9 cellular contexts compared by ENCODE assay signal in the genomic region with DNA sequence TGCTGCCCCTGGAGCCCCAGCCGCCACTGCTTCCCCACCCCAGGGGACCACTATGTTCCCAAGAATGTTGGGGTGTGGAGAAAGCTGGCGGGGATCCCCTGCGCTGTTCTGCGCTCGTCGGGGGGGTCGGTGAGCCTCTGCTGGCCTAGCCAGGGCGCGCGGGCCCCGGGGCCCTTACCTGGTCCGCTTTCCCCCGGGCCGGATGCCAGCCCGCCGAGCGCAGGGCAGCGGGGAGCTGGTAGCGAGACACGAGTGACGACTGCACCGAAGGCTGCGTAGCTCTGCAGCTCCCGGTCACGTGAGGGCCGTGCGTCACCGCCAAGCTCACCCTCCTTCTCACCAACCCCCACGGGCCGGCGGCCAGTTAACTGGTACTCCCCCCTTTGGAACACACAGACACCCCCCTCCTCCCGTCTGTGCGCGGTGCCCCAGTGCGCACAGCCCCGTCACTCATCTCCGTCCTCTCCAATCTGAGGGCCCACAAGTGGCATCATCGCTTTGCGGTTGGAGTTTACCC. TPM values are rescaled to one million over a fixed set of nuclear protein-coding genes. Genes with fewer than 3 reads are reported as not detected.
A peak's percentile ranks its signal among the peaks of the same experiment; 100 is the strongest.
DNase-seq lines count a peak whose midpoint lies in the region; ATAC-seq and TF ChIP-seq lines count a peak whose summit lies in the region.
"Had no signal": no experiment of that assay in that cellular context is flagged by ENCODE, and none has a peak within 500 bp of the region (broad histone marks: within the 10 kb centered on the region; RNA-seq: fewer than 3 reads in every experiment).

A gene (minus strand): TSS at position 254 of the 517 bp plus-strand sequence. CDS start 897 bp downstream, outside the sequence.

- ATAC-seq in HG03571 (IDR thresholded peaks at IDR 0.05; ENCODE audit: unreplicated experiment) (no peak), GM18909 (IDR thresholded peaks at IDR 0.05; ENCODE audit: poor library complexity, unreplicated experiment) (no peak)

- H3K9me3 Mint-ChIP-seq in CD4-positive, alpha-beta memory T cell: peaks cover 0 to 2% (median 0%) of the 10 kb centered on the region in 8 donors
- H3K9me3 Mint-ChIP-seq: central memory CD8-positive, alpha-beta T cell had no signal

- TF ChIP-seq CTCF in fibroblast of pulmonary artery (IDR thresholded peaks at IDR 0.05; ENCODE audit: low read length, missing control alignments) (no peak), ovary (IDR thresholded peaks at IDR 0.05) (no peak)

- TF ChIP-seq EP300 in ovary (IDR thresholded peaks at IDR 0.05): no peak

- no peaks in the 10 kb centered on the region for H3K36me3 Mint-ChIP-seq in CD4-positive, alpha-beta memory T cell

- POLR2A ChIA-PET in CD4-positive, alpha-beta memory T cell (lab: Charles Lee; ENCODE audit: partially characterized antibody): no interaction called here

- no peaks in the 10 kb centered on the region for H3K36me3 ChIP-seq in CD4-positive, alpha-beta memory T cell (ENCODE audit: insufficient read depth, low read length)
- H3K36me3 ChIP-seq in ovary: no peaks in the 10 kb centered on the region

- peaks cover 4 to 7% of the 10 kb centered on the region in 2 donors for H3K27me3 Mint-ChIP-seq in CD4-positive, alpha-beta memory T cell

- H3K4me3 ChIP-seq in CD4-positive, alpha-beta memory T cell (ENCODE audit: low read length in 2 of 2): no peak within 1 kb of the TSS
- H3K4me3 ChIP-seq in fibroblast of pulmonary artery (replicated peaks; ENCODE audit: low read depth, low read length) (peak within 1 kb of the TSS; percentile 46), ovary (peak within 1 kb of the TSS; percentile 33)

- peak; percentile 15 for TF ChIP-seq POLR2A in ovary (IDR thresholded peaks at IDR 0.05)

- no peaks in the 10 kb centered on the region for H3K27me3 ChIP-seq in CD4-positive, alpha-beta memory T cell (ENCODE audit: insufficient read depth, low read length)
- no peaks in the 10 kb centered on the region for H3K27me3 ChIP-seq in ovary

- WGBS in ovary, 3 donors: 31 to 45% (median 32%) methylated on average over 39 of the region's 39 CpGs

- no peaks in the 10 kb centered on the region for H3K4me1 ChIP-seq in CD4-positive, alpha-beta memory T cell (ENCODE audit: insufficient read depth, low read length)
- H3K4me1 ChIP-seq in ovary (ENCODE audit: insufficient read depth): no peaks in the 10 kb centered on the region

- H3K27ac ChIP-seq in CD4-positive, alpha-beta memory T cell (ENCODE audit: low read depth, low read length): no peak within 1 kb of the TSS
- H3K27ac ChIP-seq in ovary: no peak within 1 kb of the TSS

- H3K4me1 Mint-ChIP-seq in CD4-positive, alpha-beta memory T cell: peaks cover 0 to 4% (median under 1%) of the 10 kb centered on the region in 4 donors
- H3K4me1 Mint-ChIP-seq: central memory CD8-positive, alpha-beta T cell had no signal

- H3K9me3 ChIP-seq in CD4-positive, alpha-beta memory T cell (ENCODE audit: control insufficient read depth in 1 of 2, low read length in 2 of 2): no peaks in the 10 kb centered on the region
- no peaks in the 10 kb centered on the region for H3K9me3 ChIP-seq in ovary

- CTCF ChIA-PET in CD4-positive, alpha-beta memory T cell (lab: Charles Lee; ENCODE audit: partially characterized antibody): no interaction called here

- intact Hi-C loops in CD4-positive, alpha-beta memory T cell (cut with micrococcal nuclease): no loop called here
- intact Hi-C loops in ovary (cut with DNase I): no loop called here

- DNase-seq in CD4-positive, alpha-beta memory T cell: peak in 4 of 5 donors; percentile 1 to 59 (median 6)
- DNase-seq in NCI-H1092 (lab: John Stamatoyannopoulos, UW) (peak; percentile 92), T1000 (lab: John Stamatoyannopoulos, UW) (peak; percentile 4), fibroblast of pulmonary artery (ENCODE audit: low read depth) (peak; percentile 65), ovary (peak; percentile 48 to 76 (median 65)), AG08395 (ENCODE audit: low spot score) (no peak)

- peak within 1 kb of the TSS in 4 of 8 donors; percentile 22 to 58 (median 38) for H3K4me3 Mint-ChIP-seq in CD4-positive, alpha-beta memory T cell
- H3K4me3 Mint-ChIP-seq: central memory CD8-positive, alpha-beta T cell had no signal

- no peak within 1 kb of the TSS for H3K27ac Mint-ChIP-seq in CD4-positive, alpha-beta memory T cell

RNA-seq across cellular contexts. Expression of the gene that starts here (rescaled TPM):
- total RNA-seq in CD4-positive, alpha-beta memory T cell: not detected
- under 1 TPM in 1 of 2 donors, not detected in 1; 0.50 TPM for polyA plus RNA-seq in CD4-positive, alpha-beta memory T cell
- total RNA-seq in ovary: 10 to 100 TPM in 6 of 7 donors, 1 to 10 TPM in 1; 8.3 to 48.9 (median 11.1) TPM
- 10 to 100 TPM; 17.1 to 26.9 TPM for polyA plus RNA-seq in ovary

Comparison
In these comparisons a context has a peak if more than half of its experiments do, and no peak if none do; other contexts are left out.
1. RNA of the gene that starts here (total RNA-seq): 8.3 to 48.9 TPM in ovary; not detected in CD4-positive, alpha-beta memory T cell; every median in the first group is over 4 times any median in the second.
2. RNA of the gene that starts here (polyA plus RNA-seq): 17.1 to 26.9 TPM in ovary; 0.50 TPM in CD4-positive, alpha-beta memory T cell; every median in the first group is over 10 times any median in the second.
3. Peak in DNase-seq in CD4-positive, alpha-beta memory T cell; RNA of the gene not detected or under 1 TPM.
4. H3K4me3 ChIP-seq: peak in fibroblast of pulmonary artery (single experiment) and ovary (single experiment); none in CD4-positive, alpha-beta memory T cell (0 of 2).